In the genomic region with DNA sequence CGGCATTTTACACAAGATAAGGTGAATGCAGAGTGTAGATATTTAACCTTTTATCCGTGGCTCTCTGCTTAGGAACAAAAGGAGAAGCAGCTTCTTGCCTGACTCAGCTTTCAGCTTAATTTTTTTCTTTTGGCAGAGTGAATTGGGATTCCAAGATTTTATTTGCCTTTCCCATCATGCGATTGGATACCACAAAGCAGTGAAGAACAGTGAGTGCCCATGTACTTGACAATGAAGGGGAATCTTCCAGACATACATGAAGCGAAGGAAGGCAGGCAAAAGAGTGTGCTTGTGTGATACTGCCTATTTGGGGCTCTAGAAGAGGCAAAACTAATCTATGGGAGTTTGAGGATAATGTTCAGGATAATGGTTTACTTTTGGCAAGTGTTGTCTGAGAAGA, we compare ENCODE assay signal across 22 cellular contexts. TPM values are rescaled to one million over a fixed set of nuclear protein-coding genes. Genes with fewer than 3 reads are reported as not detected.
A peak's percentile ranks its signal among the peaks of the same experiment; 100 is the strongest.
DNase-seq lines count a peak whose midpoint lies in the region; ATAC-seq and TF ChIP-seq lines count a peak whose summit lies in the region.
"Had no signal": no experiment of that assay in that cellular context is flagged by ENCODE, and none has a peak within 500 bp of the region (broad histone marks: within the 10 kb centered on the region; RNA-seq: fewer than 3 reads in every experiment).

No MANE protein-coding gene starts in this region.

- 0 out of 2 replicates have a peak overlapping the region, but pooled peaks have one; percentile 5 for H3K4me3 ChIP-seq in AG09309 (ENCODE audit: control insufficient read depth, low read depth, low read length)
- H3K4me3 ChIP-seq in endocrine pancreas (ENCODE audit: control insufficient read depth, insufficient read depth, low read length): peak overlapping the region; percentile 66
- peak overlapping the region in 1 of 2 donors; percentile 15 for H3K4me3 ChIP-seq in prostate gland
- H3K4me3 ChIP-seq: esophagus muscularis mucosa had no signal

- intact Hi-C loops in prostate gland (cut with DNase I): no loop called here

- H3K4me3 Mint-ChIP-seq in HFFc6: peak overlapping the region; percentile 72; the same call in 1 of the 2 replicates
- H3K4me3 Mint-ChIP-seq: activated naive CD4-positive, alpha-beta T cell treated with anti-CD3 and anti-CD28 coated beads, Interleukin-2, amount 10 ng/mL, durations not matched to agents 7 days and 5 days; activated T-cell treated with anti-CD3 and anti-CD28 coated beads, Interleukin-2, amount 50 U/mL, for 4 hours; CD8-positive, alpha-beta memory T cell had no signal

- 19% methylated on average over 4 of the region's 4 CpGs for WGBS in prostate gland

- no peak for ATAC-seq in GM19463 (IDR thresholded peaks at IDR 0.05; ENCODE audit: unreplicated experiment)
- ATAC-seq: activated T-cell treated with anti-CD3 and anti-CD28 coated beads, Interleukin-2, amount 50 U/mL, for 4 hours; HCT116 had no signal

- no peak overlapping the region for H3K27ac Mint-ChIP-seq in HFFc6
- H3K27ac Mint-ChIP-seq: activated naive CD4-positive, alpha-beta T cell treated with anti-CD3 and anti-CD28 coated beads, Interleukin-2, amount 10 ng/mL, durations not matched to agents 7 days and 5 days; CD8-positive, alpha-beta memory T cell had no signal

- H3K9me3 Mint-ChIP-seq in HFFc6: peaks cover 24% of the 10 kb centered on the region
- H3K9me3 Mint-ChIP-seq: activated T-cell treated with anti-CD3 and anti-CD28 coated beads, Interleukin-2, amount 50 U/mL, for 4 hours had no signal

- H3K27me3 Mint-ChIP-seq in HFFc6 (ENCODE audit: insufficient read depth): peaks cover 13% of the 10 kb centered on the region; the same call in 1 of the 2 replicates

- peaks cover 5% of the 10 kb centered on the region for H3K36me3 Mint-ChIP-seq in HFFc6 (ENCODE audit: low read depth)
- H3K36me3 Mint-ChIP-seq: CD8-positive, alpha-beta memory T cell had no signal

- H3K27me3 ChIP-seq in endocrine pancreas (ENCODE audit: control insufficient read depth, insufficient read depth, low read length) (no peaks in the 10 kb centered on the region), prostate gland (replicated peaks; ENCODE audit: insufficient read depth) (no peaks in the 10 kb centered on the region)
- H3K27me3 ChIP-seq: esophagus muscularis mucosa had no signal

- DNase-seq in AG09309 (ENCODE audit: low read depth) (no peak), HFFc6 (no peak), prostate gland (ENCODE audit: low spot score) (peak; percentile 61), kidney glomerular epithelial cell (lab: John Stamatoyannopoulos, UW) (no peak), AG08396 (ENCODE audit: low spot score) (no peak), NCI-H2107 treated with DMSO at 0.1 percent for 48 hours (lab: John Stamatoyannopoulos, UW; ENCODE audit: unreplicated experiment) (no peak)
- DNase-seq: activated CD4-positive, alpha-beta T cell treated with anti-CD3 and anti-CD28 coated beads for 1 hour; activated CD8-positive, alpha-beta memory T cell treated with anti-CD3 and anti-CD28 coated beads for 24 hours; activated naive CD4-positive, alpha-beta T cell treated with anti-CD3 and anti-CD28 coated beads, Interleukin-2, amount 10 ng/mL, durations not matched to agents 7 days and 5 days; activated T-cell treated with anti-CD3 and anti-CD28 coated beads, Interleukin-2, amount 50 U/mL, for 4 hours; aorta; effector CD8-positive, alpha-beta T cell; NCI-H2081; retina; stimulated activated CD4-positive, alpha-beta T cell treated with anti-CD3 and anti-CD28 coated beads, Interleukin-15, amount 100 ng/mL, for 24 hours; substantia nigra; T1000 had no signal

- H3K9me3 ChIP-seq in endocrine pancreas (ENCODE audit: control insufficient read depth, low read length) (no peaks in the 10 kb centered on the region), prostate gland (no peaks in the 10 kb centered on the region)
- H3K9me3 ChIP-seq: esophagus muscularis mucosa had no signal

- TF ChIP-seq CTCF in AG09309 (IDR thresholded peaks at IDR 0.05; ENCODE audit: control insufficient read depth, insufficient read depth, low read depth, low read length, missing control alignments): no peak
- TF ChIP-seq CTCF in HFFc6 (IDR thresholded peaks at IDR 0.05): no peak
- no peak for TF ChIP-seq CTCF in prostate gland (IDR thresholded peaks at IDR 0.05)

- H3K9ac ChIP-seq in endocrine pancreas (ENCODE audit: control insufficient read depth, insufficient read depth, low read length): no peak overlapping the region

- peaks cover 11% of the 10 kb centered on the region for H3K4me1 Mint-ChIP-seq in HFFc6 (ENCODE audit: low read depth)

- H3K36me3 ChIP-seq in endocrine pancreas (ENCODE audit: control insufficient read depth, insufficient read depth, low read length): no peaks in the 10 kb centered on the region
- H3K36me3 ChIP-seq in prostate gland: no peaks in the 10 kb centered on the region
- H3K36me3 ChIP-seq: esophagus muscularis mucosa had no signal

- peak overlapping the region; percentile 73 to 89 for H3K27ac ChIP-seq in prostate gland
- H3K27ac ChIP-seq: esophagus muscularis mucosa had no signal

- H3K4me1 ChIP-seq in endocrine pancreas (ENCODE audit: control insufficient read depth, insufficient read depth, low read length) (no peaks in the 10 kb centered on the region), prostate gland (replicated peaks) (peaks cover 33% of the 10 kb centered on the region)

- no peak for TF ChIP-seq POLR2A in prostate gland (IDR thresholded peaks at IDR 0.05)

RNA-seq across cellular contexts. Expression of a gene that starts 17.1 kb away (rescaled TPM):
- 1 to 10 TPM; 6.8 to 9.2 (median 7.8) TPM for total RNA-seq in HFFc6 (2021; fragmentation: NEBNext Ultra II Directional; extraction: Animal tissue kit (Norgen Biotek cat#: 25700))
- total RNA-seq in prostate gland: 10 to 100 TPM; 88.6 to 93.4 TPM

Comparison
In these comparisons a context has a peak if more than half of its experiments do, and no peak if none do; other contexts are left out.
1. RNA of a gene that starts 17.1 kb away (total RNA-seq): 88.6 to 93.4 TPM in prostate gland; 6.8 to 9.2 TPM in HFFc6; every median in the first group is over 4 times any median in the second.